20 cellular contexts compared by ENCODE assay signal in genomic region chr3:115227461-115227860, GRCh38.
DNase-seq lines count a peak whose midpoint lies in the region; TF ChIP-seq lines count a peak whose summit lies in the region.
"Had no signal": no experiment of that assay in that cellular context is flagged by ENCODE, and none has a peak within 500 bp of the region (broad histone marks: within the 10 kb centered on the region; RNA-seq: fewer than 3 reads in every experiment).

No MANE protein-coding gene starts in this region.

- peaks cover 26% of the 10 kb centered on the region for H3F3A ChIP-seq in GM23248 (ENCODE audit: insufficient read depth)

- TF ChIP-seq CTCF in AG09309 (IDR thresholded peaks at IDR 0.05; ENCODE audit: control insufficient read depth, insufficient read depth, low read depth, low read length, missing control alignments) (no peak), brain microvascular endothelial cell (IDR thresholded peaks at IDR 0.05; ENCODE audit: low read depth, low read length, missing control alignments) (no peak), osteocyte (IDR thresholded peaks at IDR 0.05) (no peak)

- H3K4me1 ChIP-seq in GM23248 (ENCODE audit: insufficient read depth) = peaks cover 27% of the 10 kb centered on the region
- H3K4me1 ChIP-seq: Caco-2 had no signal

- peak overlapping the region; percentile 56 for H2AFZ ChIP-seq in GM23248
- H2AFZ ChIP-seq: GM23338, PC-9 had no signal

- H3K4me2 ChIP-seq in GM23248 (ENCODE audit: unreplicated experiment) = peak overlapping the region; percentile 17
- H3K4me2 ChIP-seq: GM23338, PC-9 had no signal

- in situ Hi-C loops in GM23248 (cut with MboI) (no loop called here), brain microvascular endothelial cell (cut with HindIII; ENCODE audit: low pct_ligation_motif_present, low sequenced_read_pairs) (no loop called here)

- peak overlapping the region; percentile 19 for H3K4me3 Mint-ChIP-seq in osteocyte (ENCODE audit: unreplicated experiment)
- H3K4me3 Mint-ChIP-seq: GM23338 had no signal

- peak overlapping the region; percentile 88 for H3K27ac Mint-ChIP-seq in osteocyte (ENCODE audit: unreplicated experiment)
- H3K27ac Mint-ChIP-seq: GM23338 had no signal

- H3K4me1 Mint-ChIP-seq in osteocyte (ENCODE audit: unreplicated experiment) = peaks cover 17% of the 10 kb centered on the region
- H3K4me1 Mint-ChIP-seq: GM23338 had no signal

- peak overlapping the region; percentile 32; the same call in 1 of the 2 replicates for H3K9ac ChIP-seq in GM23248

- peak; percentile 49 for DNase-seq in AG09309 (ENCODE audit: low read depth)
- DNase-seq in GM23248 = peak; percentile 67
- no peak for DNase-seq in brain microvascular endothelial cell
- DNase-seq in osteocyte (ENCODE audit: extremely low spot score, unreplicated experiment) = no peak
- DNase-seq in HEK293T (ENCODE audit: extremely low spot score) = no peak
- DNase-seq in COLO829 (ENCODE audit: low spot score) = no peak
- DNase-seq in RPMI8226 = no peak
- DNase-seq: AML-193, Caco-2, DMS153, KBM-7, NCI-H1417 treated with DMSO at 0.1 percent for 48 hours, NCI-H2029, NCI-H2171, NCI-H446, NCI-H774, PC-9 had no signal

- H3K36me3 ChIP-seq in GM23248 (ENCODE audit: low read depth) (no peaks in the 10 kb centered on the region), brain microvascular endothelial cell (replicated peaks) (no peaks in the 10 kb centered on the region)

- H4K20me1 ChIP-seq in GM23248 (ENCODE audit: insufficient read depth) = no peaks in the 10 kb centered on the region

- peak overlapping the region; percentile 88 for H3K27ac ChIP-seq in GM23248
- peak overlapping the region; percentile 56 for H3K27ac ChIP-seq in brain microvascular endothelial cell
- H3K27ac ChIP-seq: PC-9, SK-N-MC had no signal

- no peaks in the 10 kb centered on the region for H3K79me2 ChIP-seq in GM23248 (ENCODE audit: insufficient read depth)

- H3K36me3 Mint-ChIP-seq in osteocyte (ENCODE audit: unreplicated experiment) = no peaks in the 10 kb centered on the region

- H3K9me3 ChIP-seq in GM23248 (ENCODE audit: low read depth) = no peaks in the 10 kb centered on the region
- H3K9me3 ChIP-seq: Caco-2 had no signal

- no peaks in the 10 kb centered on the region for H3K27me3 Mint-ChIP-seq in osteocyte (ENCODE audit: unreplicated experiment)

- CTCF ChIA-PET in HEK293T (lab: Yijun Ruan, JAX) = interaction anchor here (0.6 kb wide), 1 partner anchor 41 kb away, joined by 3 read pairs; no protein-coding TSS in a partner anchor

- H3K9me3 Mint-ChIP-seq in osteocyte (ENCODE audit: unreplicated experiment) = peaks cover 5% of the 10 kb centered on the region
- H3K9me3 Mint-ChIP-seq: GM23338 had no signal

- H3K27me3 ChIP-seq in GM23248 (replicated peaks; ENCODE audit: insufficient read depth) (no peaks in the 10 kb centered on the region), brain microvascular endothelial cell (replicated peaks) (no peaks in the 10 kb centered on the region)

- H3K4me3 ChIP-seq in AG09309 (ENCODE audit: control insufficient read depth, low read depth, low read length) = no peak overlapping the region
- H3K4me3 ChIP-seq in GM23248 = no peak overlapping the region
- H3K4me3 ChIP-seq in brain microvascular endothelial cell (ENCODE audit: low read depth, low read length) = no peak overlapping the region
- H3K4me3 ChIP-seq: GM12878, GM23338, PC-9, SK-N-MC had no signal

- POLR2A ChIA-PET in HEK293T (lab: Yijun Ruan, JAX) = no interaction called here

- WGBS in GM23248 (ENCODE audit: low coverage in 1 of 2, low lambda C conversion rate in 2 of 2, missing lambda C conversion rate in 2 of 2), 2 experiments = 0 to 3% methylated on average over 1 of the region's 1 CpG

- H3K9me2 ChIP-seq in GM23248 (ENCODE audit: insufficient read depth) = no peaks in the 10 kb centered on the region

TF ChIP-seq in HEK293T, 16 proteins besides CTCF, POLR2A, EP300 and RAD21:
- TF ChIP-seq SUZ12 (IDR thresholded peaks at IDR 0.05) = no peak
- no peak for TF ChIP-seq CTBP1 (IDR thresholded peaks at IDR 0.05; ENCODE audit: borderline replicate concordance)
- TF ChIP-seq ARNT (IDR thresholded peaks at IDR 0.05) = no peak
- no peak for TF ChIP-seq SP1 (IDR thresholded peaks at IDR 0.05)
- TF ChIP-seq PKNOX1 (IDR thresholded peaks at IDR 0.05) = no peak
- no peak for TF ChIP-seq L3MBTL2 (conservative IDR thresholded peaks at IDR 0.05)
- no peak for TF ChIP-seq BHLHE40 (IDR thresholded peaks at IDR 0.05; ENCODE audit: borderline replicate concordance)
- TF ChIP-seq ELF4 (IDR thresholded peaks at IDR 0.05) = no peak
- no peak for TF ChIP-seq NFRKB (IDR thresholded peaks at IDR 0.05)
- no peak for TF ChIP-seq LEF1 (IDR thresholded peaks at IDR 0.05; ENCODE audit: borderline replicate concordance)
- no peak for TF ChIP-seq FOXM1 (IDR thresholded peaks at IDR 0.05; ENCODE audit: borderline replicate concordance)
- TF ChIP-seq ZNF384 (IDR thresholded peaks at IDR 0.05) = no peak
- TF ChIP-seq FOXA1 (IDR thresholded peaks at IDR 0.05) = no peak
- no peak for TF ChIP-seq TARDBP (IDR thresholded peaks at IDR 0.05)
TF ChIP-seq in HEK293T: peak in this region for 0.

Comparison
In these comparisons a context has a peak if more than half of its experiments do, and no peak if none do; other contexts are left out.
1. DNase-seq: peak in AG09309 (single experiment) and GM23248 (single experiment); none in brain microvascular endothelial cell (single experiment), osteocyte (single experiment), HEK293T (single experiment), COLO829 (single experiment) and RPMI8226 (single experiment).